In genomic region chr13:77386880-77387606, GRCh38 we compare ENCODE assay signal across 10 cellular contexts.
A peak's percentile ranks its signal among the peaks of the same experiment; 100 is the strongest.
DNase-seq lines count a peak whose midpoint lies in the region; ATAC-seq and TF ChIP-seq lines count a peak whose summit lies in the region.
"Had no signal": no experiment of that assay in that cellular context is flagged by ENCODE, and none has a peak within 500 bp of the region (broad histone marks: within the 10 kb centered on the region; RNA-seq: fewer than 3 reads in every experiment).

No MANE protein-coding gene starts in this region.

- POLR2A ChIA-PET in AG04449 (lab: Yijun Ruan, JAX) = no interaction called here

- H2AFZ ChIP-seq in Loucy (ENCODE audit: low read length) = no peak overlapping the region

- no peaks in the 10 kb centered on the region for H4K20me1 ChIP-seq in Loucy (ENCODE audit: insufficient read depth, low read length, poor library complexity, severe bottlenecking)

- peak; percentile 79 for ATAC-seq in GM19351 (IDR thresholded peaks at IDR 0.05; ENCODE audit: unreplicated experiment)
- peak; percentile 91 for ATAC-seq in Right ventricle myocardium superior (ENCODE audit: poor library complexity)
- ATAC-seq in HG03139 (IDR thresholded peaks at IDR 0.05; ENCODE audit: unreplicated experiment) = no peak
- ATAC-seq in HG02840 (IDR thresholded peaks at IDR 0.05; ENCODE audit: low FRiP score, unreplicated experiment) = no peak

- H3F3A ChIP-seq in Loucy (ENCODE audit: low read depth) = no peaks in the 10 kb centered on the region

- H3K9me2 ChIP-seq in Loucy (replicated peaks; ENCODE audit: low read depth, low read length) = no peaks in the 10 kb centered on the region

- H3K9ac ChIP-seq in Loucy (ENCODE audit: low read depth, low read length, poor library complexity, severe bottlenecking) = no peak overlapping the region

- DNase-seq in AG04449 (ENCODE audit: low read depth, low spot score) (peak; percentile 23), Right ventricle myocardium superior (no peak)
- DNase-seq in activated T-cell treated with anti-CD3 and anti-CD28 coated beads, Interleukin-2, amount 50 U/mL, for 1 hour = no peak
- DNase-seq in stimulated activated CD4-positive, alpha-beta T cell treated with anti-CD3 and anti-CD28 coated beads, Interleukin-2, amount 100 ng/mL, for 48 hours = no peak
- DNase-seq: DND-41, NCI-H1105 had no signal

- intact Hi-C loops in Right ventricle myocardium superior (cut with DNase I) = no loop called here

- H3K4me1 ChIP-seq in Loucy (ENCODE audit: insufficient read depth, low read length, poor library complexity, severe bottlenecking) = peaks cover 19% of the 10 kb centered on the region

- no peaks in the 10 kb centered on the region for H3K9me3 ChIP-seq in Loucy (ENCODE audit: insufficient read depth, low read depth, low read length)

- no peaks in the 10 kb centered on the region for H3K36me3 ChIP-seq in Loucy (ENCODE audit: insufficient read depth, low read length)

- H3K4me2 ChIP-seq in Loucy (ENCODE audit: low read depth, low read length, poor library complexity, severe bottlenecking) = peak overlapping the region; percentile 4

- H3K27me3 ChIP-seq in Loucy (ENCODE audit: insufficient read depth, low read length, poor library complexity, severe bottlenecking) = no peaks in the 10 kb centered on the region

- no peaks in the 10 kb centered on the region for H3K79me2 ChIP-seq in Loucy (ENCODE audit: insufficient read depth, low read length)

- CTCF ChIA-PET in AG04449 (lab: Yijun Ruan, JAX) = no interaction called here

- H3K4me3 ChIP-seq in AG04449 (ENCODE audit: low read depth, low read length) (no peak overlapping the region), Loucy (ENCODE audit: low read length, poor library complexity, severe bottlenecking) (no peak overlapping the region)

- TF ChIP-seq CTCF in AG04449 (IDR thresholded peaks at IDR 0.05; ENCODE audit: insufficient read depth, low read length, missing control alignments) (no peak), Loucy (conservative IDR thresholded peaks at IDR 0.05; ENCODE audit: low read length) (no peak)

Comparison
In these comparisons a context has a peak if more than half of its experiments do, and no peak if none do; other contexts are left out.
1. ATAC-seq: peak in GM19351 (single experiment) and Right ventricle myocardium superior (single experiment); none in HG03139 (single experiment) and HG02840 (single experiment).